14 cellular contexts compared by ENCODE assay signal in the genomic region with DNA sequence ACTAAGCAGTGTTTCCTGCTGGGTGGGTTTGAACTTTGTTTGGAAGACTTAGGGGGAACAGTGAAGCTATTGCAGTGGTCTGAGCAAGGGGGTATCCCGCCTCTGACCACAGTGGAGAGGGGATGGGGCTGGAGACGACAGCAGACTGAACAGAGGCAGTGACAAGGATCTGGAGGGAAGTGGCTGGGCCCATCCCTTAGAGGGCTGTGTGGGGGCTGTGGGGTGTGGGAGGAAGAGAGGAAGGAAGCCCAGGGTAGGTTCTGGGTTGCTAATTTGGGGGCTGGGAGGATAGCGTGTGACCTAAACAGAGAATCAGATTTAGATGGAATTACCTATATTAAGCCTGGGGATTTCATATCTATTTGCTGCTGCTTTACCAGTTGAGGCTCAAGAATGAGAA.
DNase-seq lines count a peak whose midpoint lies in the region; ATAC-seq and TF ChIP-seq lines count a peak whose summit lies in the region.
"Had no signal": no experiment of that assay in that cellular context is flagged by ENCODE, and none has a peak within 500 bp of the region (broad histone marks: within the 10 kb centered on the region; RNA-seq: fewer than 3 reads in every experiment).

No MANE protein-coding gene starts in this region.

- no peaks in the 10 kb centered on the region for H3K9me3 ChIP-seq in HEK293 (ENCODE audit: control insufficient read depth, insufficient read depth, low read depth, low read length)
- H3K9me3 ChIP-seq in neural progenitor cell (ENCODE audit: low read depth) = no peaks in the 10 kb centered on the region
- H3K9me3 ChIP-seq in Caco-2 = no peaks in the 10 kb centered on the region
- H3K9me3 ChIP-seq: neutrophil, spleen, uterus had no signal

- no peaks in the 10 kb centered on the region for H3K36me3 ChIP-seq in HEK293 (ENCODE audit: control insufficient read depth in 2 of 2, insufficient read depth in 1 of 2, low read length in 2 of 2)
- H3K36me3 ChIP-seq in neural progenitor cell = no peaks in the 10 kb centered on the region
- H3K36me3 ChIP-seq in Caco-2 (ENCODE audit: control insufficient read depth, insufficient read depth, low read length) = no peaks in the 10 kb centered on the region
- H3K36me3 ChIP-seq: uterus had no signal

- H3K4me1 ChIP-seq in HEK293 (ENCODE audit: control insufficient read depth, insufficient read depth, low read length) = no peaks in the 10 kb centered on the region
- H3K4me1 ChIP-seq in neural progenitor cell = no peaks in the 10 kb centered on the region
- H3K4me1 ChIP-seq in Caco-2 = no peaks in the 10 kb centered on the region
- H3K4me1 ChIP-seq: uterus had no signal

- H3K9me3 Mint-ChIP-seq in activated CD4-positive, alpha-beta memory T cell treated with anti-CD3 and anti-CD28 coated beads for 36 hours = no peaks in the 10 kb centered on the region
- no peaks in the 10 kb centered on the region for H3K9me3 Mint-ChIP-seq in activated CD4-positive, alpha-beta memory T cell treated with anti-CD3 and anti-CD28 coated beads, Interleukin-2, amount 10 ng/mL, durations not matched to agents 7 days and 5 days
- H3K9me3 Mint-ChIP-seq in neural progenitor cell (no peaks in the 10 kb centered on the region), Caco-2 (ENCODE audit: unreplicated experiment) (no peaks in the 10 kb centered on the region)

- peaks cover 23% of the 10 kb centered on the region for H3K4me1 Mint-ChIP-seq in activated CD4-positive, alpha-beta memory T cell treated with anti-CD3 and anti-CD28 coated beads for 36 hours (ENCODE audit: low read depth)
- H3K4me1 Mint-ChIP-seq in activated CD4-positive, alpha-beta memory T cell treated with anti-CD3 and anti-CD28 coated beads, Interleukin-2, amount 10 ng/mL, durations not matched to agents 7 days and 5 days = peaks cover 19% of the 10 kb centered on the region
- peaks cover 4% of the 10 kb centered on the region for H3K4me1 Mint-ChIP-seq in neural progenitor cell
- H3K4me1 Mint-ChIP-seq in Caco-2 (ENCODE audit: low read depth, unreplicated experiment) = no peaks in the 10 kb centered on the region

- ATAC-seq in HG03025 (IDR thresholded peaks at IDR 0.05; ENCODE audit: low FRiP score, unreplicated experiment) = no peak
- ATAC-seq in HG02623 (IDR thresholded peaks at IDR 0.05; ENCODE audit: unreplicated experiment) = no peak
- ATAC-seq: left lobe of liver had no signal

- DNase-seq in activated CD4-positive, alpha-beta memory T cell treated with anti-CD3 and anti-CD28 coated beads for 36 hours = no peak
- DNase-seq in activated CD4-positive, alpha-beta memory T cell treated with anti-CD3 and anti-CD28 coated beads, Interleukin-2, amount 10 ng/mL, durations not matched to agents 7 days and 5 days = no peak
- DNase-seq in UCSD-AML1 (lab: John Stamatoyannopoulos, UW; ENCODE audit: unreplicated experiment) = peak; percentile 41
- DNase-seq in neural progenitor cell (ENCODE audit: low spot score) = no peak
- no peak for DNase-seq in Caco-2
- DNase-seq: EL, endodermal cell, spleen, uterus had no signal

- no peaks in the 10 kb centered on the region for H3F3A ChIP-seq in neural progenitor cell (ENCODE audit: low read depth)

- TF ChIP-seq CTCF in HEK293 (tag by site-specific recombination; IDR thresholded peaks at IDR 0.05) = no peak
- no peak for TF ChIP-seq CTCF in neural progenitor cell (IDR thresholded peaks at IDR 0.05)
- TF ChIP-seq CTCF in Caco-2 (IDR thresholded peaks at IDR 0.05; ENCODE audit: insufficient read depth in 1 of 2, low read depth in 1 of 2, low read length in 1 of 2, severe bottlenecking in 1 of 2, unreplicated experiment in 1 of 2) = no peak

- no peak overlapping the region for H3K4me3 Mint-ChIP-seq in activated CD4-positive, alpha-beta memory T cell treated with anti-CD3 and anti-CD28 coated beads for 36 hours
- H3K4me3 Mint-ChIP-seq in activated CD4-positive, alpha-beta memory T cell treated with anti-CD3 and anti-CD28 coated beads, Interleukin-2, amount 10 ng/mL, durations not matched to agents 7 days and 5 days = no peak overlapping the region
- H3K4me3 Mint-ChIP-seq in neural progenitor cell (no peak overlapping the region), Caco-2 (ENCODE audit: unreplicated experiment) (no peak overlapping the region)
- H3K4me3 Mint-ChIP-seq: endodermal cell had no signal

- H4K20me1 ChIP-seq in neural progenitor cell (ENCODE audit: low read depth) = no peaks in the 10 kb centered on the region

- no peaks in the 10 kb centered on the region for H3K27me3 Mint-ChIP-seq in activated CD4-positive, alpha-beta memory T cell treated with anti-CD3 and anti-CD28 coated beads for 36 hours
- no peaks in the 10 kb centered on the region for H3K27me3 Mint-ChIP-seq in activated CD4-positive, alpha-beta memory T cell treated with anti-CD3 and anti-CD28 coated beads, Interleukin-2, amount 10 ng/mL, durations not matched to agents 7 days and 5 days
- H3K27me3 Mint-ChIP-seq in neural progenitor cell (ENCODE audit: insufficient read depth, low read depth) (peaks cover 2% of the 10 kb centered on the region), Caco-2 (ENCODE audit: insufficient read depth, unreplicated experiment) (no peaks in the 10 kb centered on the region)

- peak overlapping the region; percentile 50 for H3K27ac Mint-ChIP-seq in activated CD4-positive, alpha-beta memory T cell treated with anti-CD3 and anti-CD28 coated beads for 36 hours
- H3K27ac Mint-ChIP-seq in activated CD4-positive, alpha-beta memory T cell treated with anti-CD3 and anti-CD28 coated beads, Interleukin-2, amount 10 ng/mL, durations not matched to agents 7 days and 5 days = no peak overlapping the region
- H3K27ac Mint-ChIP-seq in neural progenitor cell = peak overlapping the region; percentile 72
- no peak overlapping the region for H3K27ac Mint-ChIP-seq in Caco-2 (ENCODE audit: unreplicated experiment)
- H3K27ac Mint-ChIP-seq: endodermal cell had no signal

- H3K4me2 ChIP-seq in neural progenitor cell = no peak overlapping the region

- H3K79me2 ChIP-seq in neural progenitor cell (ENCODE audit: low read depth) = no peaks in the 10 kb centered on the region

- intact Hi-C loops in activated CD4-positive, alpha-beta memory T cell treated with anti-CD3 and anti-CD28 coated beads for 36 hours (cut with micrococcal nuclease) = no loop called here
- intact Hi-C loops in Caco-2 (cut with micrococcal nuclease; ENCODE audit: unreplicated experiment) = loop anchor here (10.0 kb wide), 1 partner anchor 384 kb away; no protein-coding TSS in a partner anchor

- H3K36me3 Mint-ChIP-seq in activated CD4-positive, alpha-beta memory T cell treated with anti-CD3 and anti-CD28 coated beads for 36 hours = peaks cover 11% of the 10 kb centered on the region
- H3K36me3 Mint-ChIP-seq in activated CD4-positive, alpha-beta memory T cell treated with anti-CD3 and anti-CD28 coated beads, Interleukin-2, amount 10 ng/mL, durations not matched to agents 7 days and 5 days (ENCODE audit: low read depth) = peaks cover 18% of the 10 kb centered on the region
- H3K36me3 Mint-ChIP-seq in neural progenitor cell (no peaks in the 10 kb centered on the region), Caco-2 (ENCODE audit: insufficient read depth, unreplicated experiment) (no peaks in the 10 kb centered on the region)

- BruUV-seq in Caco-2 (replicated peaks; lab: Mats Ljungman, UMichigan) = no TSS peak

- H3K27ac ChIP-seq in HEK293 (ENCODE audit: extremely low read depth, low read depth, low read length) = no peak overlapping the region
- H3K27ac ChIP-seq in neural progenitor cell = no peak overlapping the region
- H3K27ac ChIP-seq: neutrophil, spleen, uterus had no signal

- CTCF ChIA-PET in activated CD4-positive, alpha-beta memory T cell treated with anti-CD3 and anti-CD28 coated beads for 36 hours (lab: Charles Lee) = interaction anchor here (1.0 to 1.6 kb wide), 2 partner anchors 98 to 138 kb away, joined by 3 to 8 read pairs; no protein-coding TSS in a partner anchor
- CTCF ChIA-PET in activated CD4-positive, alpha-beta memory T cell treated with anti-CD3 and anti-CD28 coated beads, Interleukin-2, amount 10 ng/mL, durations not matched to agents 7 days and 5 days (lab: Charles Lee) = no interaction called here
- CTCF ChIA-PET in HEK293 (lab: Yijun Ruan, JAX) = interaction anchor here (6.2 kb wide), 1 partner anchor 138 kb away, joined by 119 read pairs; no protein-coding TSS in a partner anchor
- CTCF ChIA-PET in Caco-2 (lab: Charles Lee) = no interaction called here

- no peak overlapping the region for H3K9ac ChIP-seq in neural progenitor cell

- POLR2A ChIA-PET in activated CD4-positive, alpha-beta memory T cell treated with anti-CD3 and anti-CD28 coated beads for 36 hours (lab: Charles Lee) = no interaction called here
- POLR2A ChIA-PET in activated CD4-positive, alpha-beta memory T cell treated with anti-CD3 and anti-CD28 coated beads, Interleukin-2, amount 10 ng/mL, durations not matched to agents 7 days and 5 days (lab: Charles Lee) = no interaction called here
- POLR2A ChIA-PET in HEK293 (lab: Yijun Ruan, JAX) = no interaction called here
- POLR2A ChIA-PET in Caco-2 (lab: Charles Lee) = no interaction called here

- H3K4me3 ChIP-seq in HEK293 (ENCODE audit: low read depth, low read length) (no peak overlapping the region), neural progenitor cell (no peak overlapping the region), Caco-2 (ENCODE audit: low read depth, low read length) (no peak overlapping the region)
- H3K4me3 ChIP-seq: spleen, uterus had no signal

- H3K27me3 ChIP-seq in neural progenitor cell = no peaks in the 10 kb centered on the region
- no peaks in the 10 kb centered on the region for H3K27me3 ChIP-seq in Caco-2 (replicated peaks; ENCODE audit: control insufficient read depth, insufficient read depth, low read length)
- H3K27me3 ChIP-seq: neutrophil, spleen, uterus had no signal

- H2AFZ ChIP-seq in neural progenitor cell (replicated peaks) = no peak overlapping the region

TF ChIP-seq in HEK293, 187 proteins besides CTCF, POLR2A, EP300 and RAD21 (continues in another document):
- 0 out of 2 replicates have a peak, but pooled peaks have one; percentile 20 for TF ChIP-seq EGR2 (tag by site-specific recombination; IDR thresholded peaks at IDR 0.05; ENCODE audit: low read depth)
- no peak for TF ChIP-seq ZNF423 (tag by site-specific recombination; IDR thresholded peaks at IDR 0.05)
- TF ChIP-seq ZNF473 (tag by site-specific recombination; IDR thresholded peaks at IDR 0.05) = no peak
- no peak for TF ChIP-seq ZNF239 (tag by site-specific recombination; IDR thresholded peaks at IDR 0.05)
- no peak for TF ChIP-seq ZNF140 (tag by site-specific recombination; IDR thresholded peaks at IDR 0.05)
- no peak for TF ChIP-seq ZFP3 (tag by site-specific recombination; IDR thresholded peaks at IDR 0.05; ENCODE audit: low read depth)
- TF ChIP-seq ZNF571 (tag by site-specific recombination; IDR thresholded peaks at IDR 0.05) = no peak

Comparison
In these comparisons a context has a peak if more than half of its experiments do, and no peak if none do; other contexts are left out.
1. H3K27ac Mint-ChIP-seq: peak in activated CD4-positive, alpha-beta memory T cell treated with anti-CD3 and anti-CD28 coated beads for 36 hours (single experiment) and neural progenitor cell (single experiment); none in activated CD4-positive, alpha-beta memory T cell treated with anti-CD3 and anti-CD28 coated beads, Interleukin-2, amount 10 ng/mL, durations not matched to agents 7 days and 5 days (single experiment) and Caco-2 (single experiment).
2. CTCF ChIA-PET loops: an anchor here in activated CD4-positive, alpha-beta memory T cell treated with anti-CD3 and anti-CD28 coated beads for 36 hours (1.0 to 1.6 kb wide) and HEK293 (6.2 kb wide); none called in activated CD4-positive, alpha-beta memory T cell treated with anti-CD3 and anti-CD28 coated beads, Interleukin-2, amount 10 ng/mL, durations not matched to agents 7 days and 5 days and Caco-2.